In the genomic region with DNA sequence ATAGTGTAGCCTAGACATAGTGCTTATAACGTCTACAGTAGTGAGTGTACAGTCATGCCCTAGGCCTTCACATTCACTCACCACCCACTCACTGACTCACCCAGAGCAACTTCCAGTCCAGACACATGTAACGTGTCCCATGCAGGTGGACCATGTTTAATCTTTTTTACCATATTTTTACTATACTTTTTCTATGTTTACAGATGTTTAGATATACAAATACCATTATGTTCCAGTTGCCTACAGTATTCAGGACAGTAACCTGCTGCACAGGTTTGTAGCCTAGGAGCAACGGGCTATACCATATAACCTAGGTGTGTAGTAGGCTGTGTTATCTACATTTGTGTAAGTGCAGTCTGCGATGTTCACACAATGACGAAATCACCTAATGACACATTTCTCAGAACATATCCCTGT, we compare ENCODE assay signal across 12 cellular contexts. TPM values are rescaled to one million over a fixed set of nuclear protein-coding genes. Genes with fewer than 3 reads are reported as not detected.
DNase-seq lines count a peak whose midpoint lies in the region; ATAC-seq and TF ChIP-seq lines count a peak whose summit lies in the region.
"Had no signal": no experiment of that assay in that cellular context is flagged by ENCODE, and none has a peak within 500 bp of the region (broad histone marks: within the 10 kb centered on the region; RNA-seq: fewer than 3 reads in every experiment).

No MANE protein-coding gene starts in this region.

- H3K4me3 ChIP-seq in suprapubic skin: no peak overlapping the region

- no peaks in the 10 kb centered on the region for H3K27me3 ChIP-seq in suprapubic skin

- TF ChIP-seq POLR2A in suprapubic skin (IDR thresholded peaks at IDR 0.05): no peak

- H3K27me3 Mint-ChIP-seq in activated naive CD8-positive, alpha-beta T cell: no peaks in the 10 kb centered on the region

- TF ChIP-seq EP300 in suprapubic skin (IDR thresholded peaks at IDR 0.05): no peak

- H3K4me3 Mint-ChIP-seq in activated naive CD8-positive, alpha-beta T cell: peak overlapping the region; percentile 1
- H3K4me3 Mint-ChIP-seq: CD14-positive monocyte; IgD-negative memory B cell; T-helper 1 cell treated with Interleukin-12 subunit alpha and Interleukin-12 subunit beta and Interleukin-4 antibody, amounts not matched to agents 30 μg/mL and 1 μg/mL, for 36 hours had no signal

- no peak for ATAC-seq in HG03175 (IDR thresholded peaks at IDR 0.05; ENCODE audit: unreplicated experiment)

- H3K36me3 ChIP-seq in suprapubic skin: no peaks in the 10 kb centered on the region

- peaks cover 46% of the 10 kb centered on the region for H3K4me1 ChIP-seq in suprapubic skin

- peaks cover 65% of the 10 kb centered on the region for H3K4me1 Mint-ChIP-seq in activated naive CD8-positive, alpha-beta T cell (ENCODE audit: low read depth)

- no peaks in the 10 kb centered on the region for H3K9me3 ChIP-seq in suprapubic skin

- WGBS in suprapubic skin: 55% methylated on average over 5 of the region's 5 CpGs

- TF ChIP-seq CTCF in suprapubic skin (IDR thresholded peaks at IDR 0.05): no peak

- H3K27ac Mint-ChIP-seq in activated naive CD8-positive, alpha-beta T cell: peak overlapping the region; percentile 87
- H3K27ac Mint-ChIP-seq: IgD-negative memory B cell; T-helper 1 cell treated with Interleukin-12 subunit alpha and Interleukin-12 subunit beta and Interleukin-4 antibody, amounts not matched to agents 30 μg/mL and 1 μg/mL, for 36 hours had no signal

- H3K27ac ChIP-seq in suprapubic skin: peak overlapping the region; percentile 68

- peaks cover 2% of the 10 kb centered on the region for H3K36me3 Mint-ChIP-seq in activated naive CD8-positive, alpha-beta T cell

- peak; percentile 24 for DNase-seq in activated gamma-delta T cell treated with anti-CD3 and anti-CD28 coated beads, Interleukin-2, amount 50 U/mL, for 16 hours (ENCODE audit: low read depth)
- DNase-seq in activated gamma-delta T cell (lab: John Stamatoyannopoulos, UW) (no peak), kidney tubule cell (ENCODE audit: low spot score) (peak; percentile 86), suprapubic skin (ENCODE audit: low spot score in 2 of 2) (no peak), DMS114 treated with DMSO at 0.1 percent for 48 hours (lab: John Stamatoyannopoulos, UW; ENCODE audit: unreplicated experiment) (no peak), medulla oblongata (ENCODE audit: extremely low spot score) (no peak)
- DNase-seq: foreskin melanocyte had no signal

- no peaks in the 10 kb centered on the region for H3K9me3 Mint-ChIP-seq in activated naive CD8-positive, alpha-beta T cell (ENCODE audit: low read depth)
- H3K9me3 Mint-ChIP-seq: IgD-negative memory B cell; T-helper 1 cell treated with Interleukin-12 subunit alpha and Interleukin-12 subunit beta and Interleukin-4 antibody, amounts not matched to agents 30 μg/mL and 1 μg/mL, for 36 hours had no signal

RNA-seq across cellular contexts. Expression of a gene that starts 11.0 kb away (rescaled TPM):
- 10 to 100 TPM; 39.1 to 47.3 (median 43.2) TPM for total RNA-seq in suprapubic skin

Comparison
In these comparisons a context has a peak if more than half of its experiments do, and no peak if none do; other contexts are left out.
1. DNase-seq: peak in activated gamma-delta T cell treated with anti-CD3 and anti-CD28 coated beads, Interleukin-2, amount 50 U/mL, for 16 hours (single experiment) and kidney tubule cell (single experiment); none in activated gamma-delta T cell (single experiment), suprapubic skin (0 of 2), DMS114 treated with DMSO at 0.1 percent for 48 hours (single experiment) and medulla oblongata (single experiment).